ENCODE assay signal across 12 cellular contexts in the genomic region with DNA sequence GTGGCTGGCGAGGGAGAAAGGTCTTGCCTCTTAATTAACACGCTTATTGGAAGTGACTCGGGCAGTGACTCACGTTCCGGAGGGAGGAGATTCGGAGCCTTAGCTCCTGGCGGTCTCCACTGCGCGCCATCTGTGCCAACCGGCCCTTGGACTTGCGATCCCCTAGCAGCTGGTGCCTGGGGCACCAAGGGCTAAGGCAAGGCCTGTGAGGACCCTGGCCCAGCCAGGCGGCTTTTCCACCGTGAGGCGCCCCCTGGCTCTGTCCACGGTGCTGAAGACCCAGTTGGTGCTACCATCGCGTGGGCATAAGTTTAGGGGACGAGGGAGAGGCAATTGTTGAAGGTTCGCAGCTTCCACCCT. TPM values are rescaled to one million over a fixed set of nuclear protein-coding genes. Genes with fewer than 3 reads are reported as not detected.
DNase-seq lines count a peak whose midpoint lies in the region; ATAC-seq and TF ChIP-seq lines count a peak whose summit lies in the region.
"Had no signal": no experiment of that assay in that cellular context is flagged by ENCODE, and none has a peak within 500 bp of the region (broad histone marks: within the 10 kb centered on the region; RNA-seq: fewer than 3 reads in every experiment).

No MANE protein-coding gene starts in this region.

- DNase-seq in CD4-positive, alpha-beta memory T cell = peak in 3 of 5 donors; percentile 2 to 9 (median 4)
- DNase-seq in HCT116 (ENCODE audit: low read depth, low spot score) (no peak), astrocyte of the hippocampus (ENCODE audit: low read depth, low spot score) (peak; percentile 46), lung microvascular endothelial cell (ENCODE audit: low read depth in 2 of 2) (peak; percentile 12 to 49), CD14-positive monocyte (ENCODE audit: low spot score) (no peak), vagina (ENCODE audit: extremely low spot score in 2 of 2) (no peak)
- DNase-seq: GOT3, IMR-90 had no signal

- BruUV-seq in HCT116 (replicated peaks; lab: Mats Ljungman, UMichigan) = no TSS peak

- no peak for TF ChIP-seq RAD21 in HCT116 (IDR thresholded peaks at IDR 0.05; ENCODE audit: low read depth)

- H3K27ac Mint-ChIP-seq in CD4-positive, alpha-beta memory T cell = no peak overlapping the region
- H3K27ac Mint-ChIP-seq in CD14-positive monocyte = no peak overlapping the region

- H3K9me3 ChIP-seq in CD4-positive, alpha-beta memory T cell (ENCODE audit: control insufficient read depth in 1 of 2, low read length in 2 of 2) = no peaks in the 10 kb centered on the region
- H3K9me3 ChIP-seq in HCT116 (ENCODE audit: control insufficient read depth in 1 of 2, insufficient read depth in 1 of 2, low read depth in 1 of 2, low read length in 2 of 2) = no peaks in the 10 kb centered on the region
- no peaks in the 10 kb centered on the region for H3K9me3 ChIP-seq in vagina

- H3K4me2 ChIP-seq in HCT116 (ENCODE audit: low read length) = no peak overlapping the region

- H2AFZ ChIP-seq in HCT116 (ENCODE audit: low read depth, low read length, poor library complexity, severe bottlenecking) = no peak overlapping the region

- peaks cover 6 to 18% (median 12%) of the 10 kb centered on the region in 4 donors for H3K4me1 Mint-ChIP-seq in CD4-positive, alpha-beta memory T cell
- peaks cover 28% of the 10 kb centered on the region for H3K4me1 Mint-ChIP-seq in CD14-positive monocyte

- H3K27ac ChIP-seq in CD4-positive, alpha-beta memory T cell (ENCODE audit: low read depth, low read length) = no peak overlapping the region
- H3K27ac ChIP-seq in HCT116 (ENCODE audit: low read depth, low read length) (no peak overlapping the region), vagina (no peak overlapping the region)

- no peak overlapping the region for H3K9ac ChIP-seq in HCT116 (ENCODE audit: low read length)

- no peak overlapping the region for H3K4me3 ChIP-seq in CD4-positive, alpha-beta memory T cell (ENCODE audit: low read length in 2 of 2)
- H3K4me3 ChIP-seq in HCT116 (replicated peaks in 1 of 2; ENCODE audit: low read depth in 1 of 2, low read length in 2 of 2) = no peak overlapping the region
- H3K4me3 ChIP-seq in vagina = no peak overlapping the region

- H3K27me3 Mint-ChIP-seq in CD4-positive, alpha-beta memory T cell = peaks cover 45 to 52% of the 10 kb centered on the region in 2 donors
- peaks cover 73 to 82% (median 78%) of the 10 kb centered on the region in 3 donors for H3K27me3 Mint-ChIP-seq in CD14-positive monocyte (ENCODE audit: low read depth in 3 of 3)

- CTCF ChIA-PET in CD4-positive, alpha-beta memory T cell (lab: Charles Lee; ENCODE audit: partially characterized antibody) = no interaction called here
- CTCF ChIA-PET in HCT116 (lab: Charles Lee) = no interaction called here

- peak overlapping the region in 4 of 8 donors; percentile 63 to 80 (median 78) for H3K4me3 Mint-ChIP-seq in CD4-positive, alpha-beta memory T cell
- peak overlapping the region in 1 of 2 donors; percentile 90 for H3K4me3 Mint-ChIP-seq in CD14-positive monocyte

- H3K9me3 Mint-ChIP-seq in CD4-positive, alpha-beta memory T cell = peaks cover 0 to 3% (median 0%) of the 10 kb centered on the region in 8 donors
- peaks cover 0 to 27% (median 14%) of the 10 kb centered on the region in 7 donors for H3K9me3 Mint-ChIP-seq in CD14-positive monocyte

- no peak for ATAC-seq in HCT116
- no peak for ATAC-seq in HG03342 (IDR thresholded peaks at IDR 0.05; ENCODE audit: unreplicated experiment)
- no peak for ATAC-seq in HG02973 (IDR thresholded peaks at IDR 0.05; ENCODE audit: unreplicated experiment)
- ATAC-seq: Right ventricle myocardium inferior had no signal

- H3K79me2 ChIP-seq in HCT116 (ENCODE audit: insufficient read depth, low read length) = no peaks in the 10 kb centered on the region

- RAD21 ChIA-PET in HCT116 (lab: Charles Lee; ENCODE audit: low non-redundant PET in 1 of 2, low total read pairs in 2 of 2, uncharacterized antibody in 2 of 2, unreplicated experiment in 2 of 2) = no interaction called here

- peaks cover 23% of the 10 kb centered on the region for H3K4me1 ChIP-seq in CD4-positive, alpha-beta memory T cell (ENCODE audit: insufficient read depth, low read length)
- no peaks in the 10 kb centered on the region for H3K4me1 ChIP-seq in HCT116 (ENCODE audit: control insufficient read depth in 1 of 2, insufficient read depth in 2 of 2, low read length in 2 of 2)
- peaks cover 36% of the 10 kb centered on the region for H3K4me1 ChIP-seq in vagina

- no peaks in the 10 kb centered on the region for H3K36me3 ChIP-seq in CD4-positive, alpha-beta memory T cell (ENCODE audit: insufficient read depth, low read length)
- H3K36me3 ChIP-seq in HCT116 (ENCODE audit: control insufficient read depth in 1 of 2, insufficient read depth in 2 of 2, low read length in 2 of 2) (no peaks in the 10 kb centered on the region), vagina (no peaks in the 10 kb centered on the region)

- POLR2A ChIA-PET in CD4-positive, alpha-beta memory T cell (lab: Charles Lee; ENCODE audit: partially characterized antibody) = no interaction called here
- POLR2A ChIA-PET in HCT116 (lab: Charles Lee) = no interaction called here

- H3K9me2 ChIP-seq in HCT116 (ENCODE audit: insufficient read depth) = no peaks in the 10 kb centered on the region

- peaks cover 0 to 4% of the 10 kb centered on the region in 2 donors for H3K36me3 Mint-ChIP-seq in CD4-positive, alpha-beta memory T cell
- H3K36me3 Mint-ChIP-seq in CD14-positive monocyte = peaks cover 10 to 29% of the 10 kb centered on the region in 2 donors

- no peak for TF ChIP-seq CTCF in HCT116 (IDR thresholded peaks at IDR 0.05 in 2 of 3, conservative IDR thresholded peaks at IDR 0.05 in 1 of 3; ENCODE audit: borderline replicate concordance in 1 of 3, insufficient read depth in 1 of 3, low read depth in 2 of 3, low read length in 2 of 3)
- TF ChIP-seq CTCF in CD14-positive monocyte (IDR thresholded peaks at IDR 0.05) = no peak
- TF ChIP-seq CTCF in vagina (IDR thresholded peaks at IDR 0.05) = no peak

- TF ChIP-seq POLR2A in HCT116 (IDR thresholded peaks at IDR 0.05; ENCODE audit: borderline replicate concordance, extremely low read depth, insufficient read depth, insufficient read length) (no peak), vagina (IDR thresholded peaks at IDR 0.05) (no peak)

- intact Hi-C loops in CD4-positive, alpha-beta memory T cell (cut with micrococcal nuclease) = no loop called here
- intact Hi-C loops in HCT116 (cut with micrococcal nuclease) = no loop called here
- intact Hi-C loops in CD14-positive monocyte (cut with micrococcal nuclease) = loop anchor here in 1 of 2 donors (10.0 kb wide), 1 partner anchor 110 kb away; no protein-coding TSS in a partner anchor
- intact Hi-C loops in vagina (cut with DNase I) = no loop called here

- no peaks in the 10 kb centered on the region for H4K20me1 ChIP-seq in HCT116 (ENCODE audit: insufficient read depth)

- peaks cover 40% of the 10 kb centered on the region for H3K27me3 ChIP-seq in CD4-positive, alpha-beta memory T cell (ENCODE audit: insufficient read depth, low read length)
- peaks cover 35% of the 10 kb centered on the region for H3K27me3 ChIP-seq in HCT116 (ENCODE audit: insufficient read depth, low read length)
- H3K27me3 ChIP-seq in vagina = peaks cover 20% of the 10 kb centered on the region

TF ChIP-seq in HCT116, 20 proteins besides CTCF, POLR2A, EP300 and RAD21:
- no peak for TF ChIP-seq YY1 (IDR thresholded peaks at IDR 0.05; ENCODE audit: extremely low read depth, insufficient replicate concordance, low read depth, low read length)
- TF ChIP-seq REST (IDR thresholded peaks at IDR 0.05; ENCODE audit: low read depth) = peak; percentile 60

RNA-seq across cellular contexts. Expression of gene SYT6, which starts 1.3 kb away (rescaled TPM):
- not detected for total RNA-seq in CD4-positive, alpha-beta memory T cell
- polyA plus RNA-seq in CD4-positive, alpha-beta memory T cell = not detected
- total RNA-seq in HCT116 (2021; ENCODE audit: unreplicated experiment) = not detected
- not detected in 2 replicates for polyA plus RNA-seq in HCT116 (2012)
- not detected in 2 replicates for total RNA-seq in lung microvascular endothelial cell
- not detected for polyA plus RNA-seq in CD14-positive monocyte
- not detected for total RNA-seq in vagina
- total RNA-seq: fibroblast of villous mesenchyme, IMR-90, Right ventricle myocardium inferior had no signal
- polyA plus RNA-seq: IMR-90 had no signal

Comparison
In these comparisons a context has a peak if more than half of its experiments do, and no peak if none do; other contexts are left out.
1. DNase-seq: peak in CD4-positive, alpha-beta memory T cell (3 of 5), astrocyte of the hippocampus (single experiment) and lung microvascular endothelial cell (2 of 2); none in HCT116 (single experiment), CD14-positive monocyte (single experiment) and vagina (0 of 2).